In the genomic region with DNA sequence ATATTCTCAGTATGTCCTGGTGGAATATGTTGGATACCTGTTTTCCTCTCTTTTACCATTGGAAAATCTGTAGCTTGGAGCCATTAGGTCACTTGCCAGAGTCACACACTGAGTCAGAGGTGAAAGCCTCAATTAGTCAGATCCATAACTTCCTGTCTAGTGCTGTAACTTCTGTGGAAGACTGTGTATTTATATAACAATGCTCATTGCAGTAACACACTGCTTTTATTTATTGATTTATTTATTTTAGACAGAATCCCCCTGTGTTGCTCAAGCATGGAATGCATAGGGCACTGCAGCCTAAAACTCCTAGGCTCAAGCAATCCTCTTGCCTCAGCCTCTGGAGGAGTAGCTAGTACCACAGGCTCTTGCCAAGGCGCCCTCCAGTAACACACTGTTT, we compare ENCODE assay signal across 9 cellular contexts. TPM values are rescaled to one million over a fixed set of nuclear protein-coding genes. Genes with fewer than 3 reads are reported as not detected.
DNase-seq lines count a peak whose midpoint lies in the region; ATAC-seq and TF ChIP-seq lines count a peak whose summit lies in the region.
"Had no signal": no experiment of that assay in that cellular context is flagged by ENCODE, and none has a peak within 500 bp of the region (broad histone marks: within the 10 kb centered on the region; RNA-seq: fewer than 3 reads in every experiment).

No MANE protein-coding gene starts in this region.

- peaks cover 44% of the 10 kb centered on the region for H3K4me1 ChIP-seq in cardiac muscle cell (ENCODE audit: low read depth)

- no peak for ATAC-seq in Right ventricle myocardium inferior

- H3K27ac Mint-ChIP-seq in type B pancreatic cell, result peak overlapping the region; percentile 7
- no peak overlapping the region for H3K27ac Mint-ChIP-seq in CD14-positive monocyte

- H3K27ac ChIP-seq in cardiac muscle cell (peak overlapping the region; percentile 76), layer of hippocampus (ENCODE audit: low read depth, low read length) (peak overlapping the region; percentile 43)

- peak overlapping the region; percentile 99 for H3K4me3 ChIP-seq in cardiac muscle cell

- no peaks in the 10 kb centered on the region for H3K27me3 ChIP-seq in cardiac muscle cell
- no peaks in the 10 kb centered on the region for H3K27me3 ChIP-seq in layer of hippocampus (ENCODE audit: control insufficient read depth, insufficient read depth, low read length)
- H3K27me3 ChIP-seq: adrenal gland had no signal

- DNase-seq in cardiac muscle cell (ENCODE audit: low read depth in 1 of 2, low spot score in 1 of 2) (peak; percentile 22 to 57), Right ventricle myocardium inferior (ENCODE audit: missing footprints) (no peak), astrocyte of the hippocampus (ENCODE audit: low read depth, low spot score) (peak; percentile 32), type B pancreatic cell (ENCODE audit: extremely low spot score, unreplicated experiment) (no peak), GM13977 (ENCODE audit: low spot score) (no peak), CD14-positive monocyte (ENCODE audit: low spot score) (no peak), midbrain (lab: John Stamatoyannopoulos, UW) (no peak)

- H3K36me3 Mint-ChIP-seq in type B pancreatic cell, result peaks cover 9% of the 10 kb centered on the region
- no peaks in the 10 kb centered on the region for H3K36me3 Mint-ChIP-seq in CD14-positive monocyte

- no peaks in the 10 kb centered on the region for H3K9me3 Mint-ChIP-seq in type B pancreatic cell
- H3K9me3 Mint-ChIP-seq in CD14-positive monocyte, result peaks cover 0 to 4% (median 0%) of the 10 kb centered on the region in 7 donors

- TF ChIP-seq CTCF in cardiac muscle cell (IDR thresholded peaks at IDR 0.05; ENCODE audit: low read depth, low read length) (no peak), type B pancreatic cell (conservative IDR thresholded peaks at IDR 0.05) (no peak), GM13977 (IDR thresholded peaks at IDR 0.05; ENCODE audit: extremely low read depth, insufficient read depth, missing control alignments) (no peak), CD14-positive monocyte (IDR thresholded peaks at IDR 0.05) (no peak)

- no peaks in the 10 kb centered on the region for H3K9me3 ChIP-seq in cardiac muscle cell (ENCODE audit: low read depth)
- H3K9me3 ChIP-seq: adrenal gland had no signal

- H3K27me3 Mint-ChIP-seq in type B pancreatic cell, result no peaks in the 10 kb centered on the region
- peaks cover 2 to 9% (median 7%) of the 10 kb centered on the region in 3 donors for H3K27me3 Mint-ChIP-seq in CD14-positive monocyte (ENCODE audit: low read depth in 3 of 3)

- intact Hi-C loops in Right ventricle myocardium inferior (cut with DNase I), result no loop called here
- intact Hi-C loops in CD14-positive monocyte (cut with micrococcal nuclease), result no loop called here

- no peaks in the 10 kb centered on the region for H3K36me3 ChIP-seq in cardiac muscle cell
- H3K36me3 ChIP-seq: adrenal gland had no signal

- peak overlapping the region; percentile 95 for H3K4me3 Mint-ChIP-seq in type B pancreatic cell
- no peak overlapping the region for H3K4me3 Mint-ChIP-seq in CD14-positive monocyte

- H3K4me1 Mint-ChIP-seq in type B pancreatic cell (ENCODE audit: unreplicated experiment), result peaks cover 43% of the 10 kb centered on the region
- peaks cover 28% of the 10 kb centered on the region for H3K4me1 Mint-ChIP-seq in CD14-positive monocyte

- in situ Hi-C loops in GM13977 (cut with MboI; ENCODE audit: low pct_unique_long_range_greater_than_20kb, low sequenced_read_pairs, unreplicated experiment), result no loop called here

RNA-seq across cellular contexts. Expression of gene DOCK7, which starts 1.3 kb away (rescaled TPM):
- total RNA-seq in cardiac muscle cell, result 51.8 and 79.6 TPM in 2 replicates
- polyA plus RNA-seq in cardiac muscle cell, result 17.5 and 23.5 TPM in 2 replicates
- 8.5 TPM for total RNA-seq in Right ventricle myocardium inferior
- total RNA-seq in type B pancreatic cell (ENCODE audit: low replicate concordance), result 49.5 and 61.1 TPM in 2 replicates
- polyA plus RNA-seq in CD14-positive monocyte, result 1 to 10 TPM; 2.9 to 3.5 TPM

Comparison
In these comparisons a context has a peak if more than half of its experiments do, and no peak if none do; other contexts are left out.
1. DNase-seq: peak in cardiac muscle cell (2 of 2) and astrocyte of the hippocampus (single experiment); none in Right ventricle myocardium inferior (single experiment), type B pancreatic cell (single experiment), GM13977 (single experiment), CD14-positive monocyte (single experiment) and midbrain (single experiment).